15 cellular contexts compared by ENCODE assay signal in the genomic region with DNA sequence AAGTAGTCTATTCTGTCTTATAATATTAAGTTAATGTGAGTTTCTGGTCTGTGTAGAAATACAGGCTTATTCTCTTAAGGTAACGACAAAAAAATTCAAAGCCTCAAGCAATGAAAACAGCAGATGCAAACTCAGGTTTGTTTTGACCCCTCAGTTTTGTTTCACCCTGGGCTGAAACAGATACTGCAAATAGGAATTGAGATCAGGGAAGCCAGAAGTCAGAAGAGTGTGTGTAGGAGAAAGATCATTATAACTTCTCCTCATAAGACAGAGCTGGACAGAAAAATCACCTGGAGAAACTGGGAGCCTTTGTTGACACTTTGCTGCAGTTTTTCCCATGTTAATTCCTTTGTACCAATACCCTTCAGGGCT. TPM values are rescaled to one million over a fixed set of nuclear protein-coding genes. Genes with fewer than 3 reads are reported as not detected.
DNase-seq lines count a peak whose midpoint lies in the region; ATAC-seq, FAIRE-seq and TF ChIP-seq lines count a peak whose summit lies in the region.
"Had no signal": no experiment of that assay in that cellular context is flagged by ENCODE, and none has a peak within 500 bp of the region (broad histone marks: within the 10 kb centered on the region; RNA-seq: fewer than 3 reads in every experiment).

No MANE protein-coding gene starts in this region.

- intact Hi-C loops in MCF 10A (cut with micrococcal nuclease) (no loop called here), mammary epithelial cell (cut with micrococcal nuclease) (no loop called here), GM12878 (cut with micrococcal nuclease; ENCODE audit: unreplicated experiment) (no loop called here), vagina (cut with DNase I) (no loop called here), left ventricle myocardium inferior (cut with micrococcal nuclease) (no loop called here)

- POLR2A ChIA-PET in MCF 10A (lab: Yijun Ruan, JAX) (interaction anchor here (2.2 kb wide), 1 partner anchor 10 kb away, joined by 17 read pairs; no protein-coding TSS in a partner anchor), GM12878 (lab: Charles Lee) (interaction anchor here (1.6 kb wide), 1 partner anchor 20 kb away, joined by 4 read pairs; no protein-coding TSS in a partner anchor)

- CTCF ChIA-PET in MCF 10A (lab: Yijun Ruan, JAX) (interaction anchor here (1.6 kb wide), 1 partner anchor 50 kb away, joined by 4 read pairs; no protein-coding TSS in a partner anchor), mammary epithelial cell (lab: Charles Lee; ENCODE audit: low non-redundant PET) (no interaction called here), GM12878 (lab: Yijun Ruan, JAX) (interaction anchor here (1.0 to 1.2 kb wide), 2 partner anchors 15 to 49 kb away, joined by 3 to 4 read pairs; no protein-coding TSS in a partner anchor)

- peaks cover 43% of the 10 kb centered on the region for H3K4me1 Mint-ChIP-seq in MCF 10A (ENCODE audit: insufficient read depth, unreplicated experiment)

- 100% methylated on average over 1 of the region's 1 CpG for WGBS in mammary epithelial cell (ENCODE audit: low coverage, missing lambda C conversion rate)
- 40% methylated on average over 1 of the region's 1 CpG for WGBS in GM12878 (ENCODE audit: insufficient coverage, insufficient replicate concordance, low lambda C conversion rate, missing lambda C conversion rate)

- H3K9ac ChIP-seq in mammary epithelial cell (ENCODE audit: insufficient read depth, low read length) (no peak overlapping the region), GM12878 (ENCODE audit: control insufficient read depth, insufficient read depth, low read length) (no peak overlapping the region)

- H3K36me3 Mint-ChIP-seq in MCF 10A (ENCODE audit: insufficient read depth, unreplicated experiment), result peaks cover 5% of the 10 kb centered on the region

- TF ChIP-seq CTCF in MCF 10A (IDR thresholded peaks at IDR 0.05; ENCODE audit: unreplicated experiment) (no peak), mammary epithelial cell (conservative IDR thresholded peaks at IDR 0.05 in 1 of 2, IDR thresholded peaks at IDR 0.05 in 1 of 2; ENCODE audit: extremely low read depth in 1 of 2, insufficient read depth in 1 of 2, low read depth in 1 of 2, low read length in 2 of 2) (no peak), GM12878 (IDR thresholded peaks at IDR 0.05 in 2 of 3, conservative IDR thresholded peaks at IDR 0.05 in 1 of 3; ENCODE audit: control insufficient read depth in 2 of 3, extremely low read depth in 1 of 3, insufficient read depth in 1 of 3, low read depth in 3 of 3, low read length in 3 of 3) (no peak), vagina (IDR thresholded peaks at IDR 0.05) (no peak), left ventricle myocardium inferior (IDR thresholded peaks at IDR 0.05; ENCODE audit: borderline replicate concordance) (no peak)

- DNase-seq in MCF 10A (ENCODE audit: unreplicated experiment) (no peak), mammary epithelial cell (no peak), GM12878 (ENCODE audit: low read depth, low spot score) (no peak), vagina (ENCODE audit: extremely low spot score in 2 of 2) (no peak), NCI-H524 (lab: John Stamatoyannopoulos, UW) (no peak), AG08395 (ENCODE audit: low spot score) (no peak), left ventricle myocardium inferior (no peak)
- DNase-seq: activated naive CD4-positive, alpha-beta T cell; esophagus squamous epithelium; KG1; stimulated activated CD4-positive, alpha-beta T cell treated with anti-CD3 and anti-CD28 coated beads, Interleukin-15, amount 100 ng/mL, for 24 hours had no signal

- H3K9me3 Mint-ChIP-seq in MCF 10A (ENCODE audit: unreplicated experiment), result no peaks in the 10 kb centered on the region
- H3K9me3 Mint-ChIP-seq: nephron had no signal

- no peaks in the 10 kb centered on the region for H3K27me3 ChIP-seq in mammary epithelial cell (ENCODE audit: insufficient read depth, low read length)
- H3K27me3 ChIP-seq in GM12878 (replicated peaks in 1 of 2; ENCODE audit: control insufficient read depth in 2 of 2, insufficient read depth in 2 of 2, low read length in 1 of 2), result no peaks in the 10 kb centered on the region
- no peaks in the 10 kb centered on the region for H3K27me3 ChIP-seq in vagina
- H3K27me3 ChIP-seq in left ventricle myocardium inferior (ENCODE audit: low read depth), result no peaks in the 10 kb centered on the region
- H3K27me3 ChIP-seq: breast epithelium, esophagus squamous epithelium had no signal

- H3K79me2 ChIP-seq in mammary epithelial cell (ENCODE audit: insufficient read depth, low read length) (no peaks in the 10 kb centered on the region), GM12878 (ENCODE audit: control insufficient read depth, insufficient read depth, low read length) (no peaks in the 10 kb centered on the region; the same call in 1 of the 2 replicates)

- dilution Hi-C loops in mammary epithelial cell (cut with HindIII; ENCODE audit: low sequenced_read_pairs), result no loop called here

- H2AFZ ChIP-seq in mammary epithelial cell (ENCODE audit: low read depth, low read length) (no peak overlapping the region), GM12878 (ENCODE audit: control insufficient read depth, low read depth, low read length) (no peak overlapping the region)

- TF ChIP-seq POLR2A in GM12878 (IDR thresholded peaks at IDR 0.05; ENCODE audit: low read depth, low read length) (no peak), vagina (IDR thresholded peaks at IDR 0.05) (no peak)

- no peak for TF ChIP-seq RAD21 in GM12878 (IDR thresholded peaks at IDR 0.05; ENCODE audit: insufficient read depth, low read depth, low read length)

- no peaks in the 10 kb centered on the region for H3K36me3 ChIP-seq in mammary epithelial cell (ENCODE audit: insufficient read depth, low read length)
- H3K36me3 ChIP-seq in GM12878 (ENCODE audit: control insufficient read depth in 2 of 2, insufficient read depth in 2 of 2, low read length in 1 of 2), result no peaks in the 10 kb centered on the region
- no peaks in the 10 kb centered on the region for H3K36me3 ChIP-seq in vagina
- H3K36me3 ChIP-seq in left ventricle myocardium inferior, result no peaks in the 10 kb centered on the region
- H3K36me3 ChIP-seq: breast epithelium had no signal

- RAD21 ChIA-PET in GM12878 (lab: Charles Lee; ENCODE audit: unreplicated experiment), result interaction anchor here (0.9 to 1.4 kb wide), 2 partner anchors 8 to 559 kb away, joined by 3 to 7 read pairs; no protein-coding TSS in a partner anchor

- SMC1A ChIA-PET in GM12878 (lab: Charles Lee; ENCODE audit: uncharacterized antibody, unreplicated experiment), result interaction anchor here (0.8 to 2.8 kb wide), 3 partner anchors 9 to 23 kb away, joined by 3 to 13 read pairs (median 5); no protein-coding TSS in a partner anchor

- no peak for FAIRE-seq in GM12878 (lab: Jason Lieb, UNC)

- in situ Hi-C loops in mammary epithelial cell (cut with MboI; ENCODE audit: low sequenced_read_pairs in 2 of 2) (no loop called here), GM12878 (cut with MboI) (no loop called here)

- H3K27ac Mint-ChIP-seq in MCF 10A (ENCODE audit: low read depth, unreplicated experiment), result peak overlapping the region; percentile 33
- H3K27ac Mint-ChIP-seq: nephron had no signal

- ATAC-seq in HG03280 (IDR thresholded peaks at IDR 0.05; ENCODE audit: unreplicated experiment) (peak; percentile 42), GM12878 (peak; percentile 57)

- H3K4me2 ChIP-seq in mammary epithelial cell (ENCODE audit: insufficient read depth, low read depth, low read length) (no peak overlapping the region), GM12878 (ENCODE audit: control insufficient read depth, insufficient read depth) (peak overlapping the region; percentile 63; the same call in 1 of the 2 replicates)

- H3K27me3 Mint-ChIP-seq in MCF 10A (ENCODE audit: insufficient read depth, unreplicated experiment), result no peaks in the 10 kb centered on the region

- peaks cover 31% of the 10 kb centered on the region for H3K4me1 ChIP-seq in mammary epithelial cell (ENCODE audit: insufficient read depth, low read length)
- H3K4me1 ChIP-seq in GM12878 (ENCODE audit: control insufficient read depth, insufficient read depth, low read length), result peaks cover 27% of the 10 kb centered on the region; the same call in 1 of the 2 replicates
- H3K4me1 ChIP-seq in vagina, result peaks cover 54% of the 10 kb centered on the region
- peaks cover 70% of the 10 kb centered on the region for H3K4me1 ChIP-seq in left ventricle myocardium inferior

- BruUV-seq in MCF 10A (replicated peaks; lab: Mats Ljungman, UMichigan) (no TSS peak), mammary epithelial cell (replicated peaks; lab: Mats Ljungman, UMichigan) (no TSS peak), GM12878 (replicated peaks; lab: Mats Ljungman, UMichigan) (no TSS peak)

- no peak overlapping the region for H3K4me3 Mint-ChIP-seq in MCF 10A (ENCODE audit: unreplicated experiment)
- H3K4me3 Mint-ChIP-seq: nephron had no signal

- H3K27ac ChIP-seq in mammary epithelial cell (ENCODE audit: insufficient read depth, low read depth, low read length) (no peak overlapping the region), GM12878 (ENCODE audit: control insufficient read depth, insufficient read depth) (no peak overlapping the region), vagina (no peak overlapping the region), left ventricle myocardium inferior (replicated peaks) (no peak overlapping the region)
- H3K27ac ChIP-seq: breast epithelium, HL-60 had no signal

- no peak for TF ChIP-seq EP300 in GM12878 (IDR thresholded peaks at IDR 0.05; ENCODE audit: borderline replicate concordance in 1 of 2, control insufficient read depth in 1 of 2, low read depth in 2 of 2, low read length in 2 of 2)

- H4K20me1 ChIP-seq in mammary epithelial cell (ENCODE audit: insufficient read depth, low read length), result no peaks in the 10 kb centered on the region
- no peaks in the 10 kb centered on the region for H4K20me1 ChIP-seq in GM12878 (ENCODE audit: control insufficient read depth, insufficient read depth)

- H3K4me3 ChIP-seq in mammary epithelial cell (replicated peaks in 1 of 3; ENCODE audit: insufficient read depth in 1 of 3, low read depth in 2 of 3, low read length in 3 of 3) (no peak overlapping the region), GM12878 (peak overlapping the region; percentile 18; the same call in 1 of the 2 replicates), vagina (no peak overlapping the region), left ventricle myocardium inferior (no peak overlapping the region)
- H3K4me3 ChIP-seq: breast epithelium, esophagus squamous epithelium had no signal

- H3K9me3 ChIP-seq in mammary epithelial cell (replicated peaks; ENCODE audit: insufficient read depth, low read length) (no peaks in the 10 kb centered on the region), GM12878 (replicated peaks; ENCODE audit: control insufficient read depth, insufficient read depth, low read length) (no peaks in the 10 kb centered on the region), vagina (no peaks in the 10 kb centered on the region), left ventricle myocardium inferior (replicated peaks) (no peaks in the 10 kb centered on the region)
- H3K9me3 ChIP-seq: breast epithelium, esophagus squamous epithelium had no signal

RNA-seq across cellular contexts. Expression of a gene that starts 23.8 kb away (rescaled TPM):
- 7.0 and 9.7 TPM in 2 replicates for total RNA-seq in MCF 10A (2022)
- total RNA-seq in mammary epithelial cell, result 1 to 10 TPM; 3.8 to 5.2 TPM
- polyA plus RNA-seq in mammary epithelial cell, result 1.7 TPM
- polyA minus RNA-seq in mammary epithelial cell, result 0.78 TPM
- total RNA-seq in GM12878 (2013; cell fraction: nucleolus; rRNA removed), result 66.1 and 72.8 TPM in 2 replicates
- total RNA-seq in GM12878 (2014; rRNA removed), result 5.4 and 5.8 TPM in 2 replicates
- total RNA-seq in GM12878 (2014; rRNA removed; fragmentation: Illumina TruSeq; extraction: Trizol), result 5.4 and 6.2 TPM in 2 replicates
- 7.9 and 8.9 TPM in 2 replicates for total RNA-seq in GM12878 (2021)
- polyA plus RNA-seq in GM12878 (2011; ENCODE audit: low read depth), result 1.5 TPM
- polyA plus RNA-seq in GM12878 (2011; rRNA removed), result 9.0 and 9.2 TPM in 2 replicates
- 8.0 and 11.0 TPM in 2 replicates for polyA plus RNA-seq in GM12878 (2011; cell fraction: cytosol; rRNA removed)
- polyA plus RNA-seq in GM12878 (2011; cell fraction: nucleus; rRNA removed), result 8.9 and 9.8 TPM in 2 replicates
- polyA plus RNA-seq in GM12878 (2012), result 1.6 and 1.8 TPM in 2 replicates
- polyA plus RNA-seq in GM12878 (2014; fragmentation: Illumina TruSeq; extraction: Trizol), result 5.4 and 7.7 TPM in 2 replicates
- 1 to 10 TPM; 1.3 to 1.4 TPM for polyA plus RNA-seq in GM12878 (2014; fragmentation: Nextera tagmentation; extraction: Ambion mirVana)
- 2.7 and 3.4 TPM in 2 replicates for polyA plus RNA-seq in GM12878 (2014; rRNA removed)
- polyA plus RNA-seq in GM12878 (2016; fragmentation: Nextera tagmentation; extraction: Ambion mirVana), result 1 to 10 TPM; 6.4 to 7.6 TPM
- polyA minus RNA-seq in GM12878 (2011; rRNA and poly(A)+ RNA removed), result 22.8 and 23.3 TPM in 2 replicates
- polyA minus RNA-seq in GM12878 (2011; cell fraction: cytosol; rRNA and poly(A)+ RNA removed), result 6.0 and 7.7 TPM in 2 replicates
- 12.0 and 19.4 TPM in 2 replicates for polyA minus RNA-seq in GM12878 (2011; cell fraction: nucleus; rRNA and poly(A)+ RNA removed)
- 9.8 TPM for total RNA-seq in vagina
- total RNA-seq in left ventricle myocardium inferior, result 3.6 TPM
